In the genomic region with DNA sequence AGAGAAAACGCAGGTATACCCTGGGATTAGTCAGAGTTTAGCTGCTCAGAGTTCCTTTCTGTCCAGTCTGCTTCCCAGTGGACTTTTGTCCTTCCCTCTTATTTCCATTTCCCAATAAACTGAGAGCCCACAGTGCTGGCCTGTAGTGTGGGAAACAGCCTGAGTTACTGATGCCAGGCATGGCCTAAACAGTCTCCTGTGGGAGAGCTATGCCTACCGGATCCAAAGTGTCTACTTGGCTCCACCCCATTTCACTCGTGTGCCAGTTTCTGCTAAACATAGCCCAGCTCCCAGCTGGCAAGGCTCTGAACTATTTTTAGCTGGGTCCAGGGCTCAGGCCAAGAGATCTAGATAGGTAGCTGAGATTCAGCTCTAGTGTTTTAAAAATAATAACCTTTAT, we compare ENCODE assay signal across 10 cellular contexts. TPM values are rescaled to one million over a fixed set of nuclear protein-coding genes. Genes with fewer than 3 reads are reported as not detected.
A peak's percentile ranks its signal among the peaks of the same experiment; 100 is the strongest.
DNase-seq lines count a peak whose midpoint lies in the region; ATAC-seq, FAIRE-seq and TF ChIP-seq lines count a peak whose summit lies in the region.
"Had no signal": no experiment of that assay in that cellular context is flagged by ENCODE, and none has a peak within 500 bp of the region (broad histone marks: within the 10 kb centered on the region; RNA-seq: fewer than 3 reads in every experiment).

No MANE protein-coding gene starts in this region.

- peak in 2 of 3 experiments; percentile 17 to 23 for DNase-seq in NCI-H1417 (lab: John Stamatoyannopoulos, UW)
- DNase-seq in NCI-H1417 treated with DMSO at 0.1 percent for 48 hours (lab: John Stamatoyannopoulos, UW), result no peak
- no peak for DNase-seq in H1 (ENCODE audit: low read depth in 1 of 2, low spot score in 2 of 2)
- peak; percentile 71 for DNase-seq in lung (ENCODE audit: low spot score)
- DNase-seq in uterus, result peak; percentile 64 to 73
- DNase-seq in MV-4-11 (lab: John Stamatoyannopoulos, UW), result no peak
- DNase-seq in mesenteric fat pad (ENCODE audit: low spot score), result no peak
- DNase-seq: NCI-H2227 treated with DMSO at 0.1 percent for 48 hours had no signal

- CTCF ChIA-PET in H1 (lab: Charles Lee; ENCODE audit: partially characterized antibody), result interaction anchor here (1.4 kb wide), 1 partner anchor 142 kb away, joined by 3 read pairs; no protein-coding TSS in a partner anchor

- H3K23ac ChIP-seq in H1 (ENCODE audit: insufficient read length), result no peak overlapping the region

- H3K23me2 ChIP-seq in H1 (ENCODE audit: low read depth, low read length), result no peaks in the 10 kb centered on the region

- POLR2A ChIA-PET in H1 (lab: Charles Lee; ENCODE audit: partially characterized antibody), result interaction anchor here (1.4 kb wide), 1 partner anchor 16 kb away, joined by 5 read pairs; a partner anchor contains a TSS

- no peak overlapping the region for H3K4ac ChIP-seq in H1 (replicated peaks; ENCODE audit: insufficient read length, low read depth, low read length)

- no peak for TF ChIP-seq POLR2A in H1 (IDR thresholded peaks at IDR 0.05; ENCODE audit: control extremely low read depth in 1 of 2, low read depth in 2 of 2, low read length in 2 of 2)
- TF ChIP-seq POLR2A in uterus (IDR thresholded peaks at IDR 0.05), result no peak

- no peak overlapping the region for H3K18ac ChIP-seq in H1 (ENCODE audit: extremely low read depth, low read length)

- intact Hi-C loops in uterus (cut with DNase I; ENCODE audit: low total_unique reads), result no loop called here

- H3K9ac ChIP-seq in H1 (replicated peaks in 1 of 4; ENCODE audit: extremely low read depth in 1 of 4, low read depth in 3 of 4, low read length in 3 of 4), result no peak overlapping the region

- H2AFZ ChIP-seq in H1 (ENCODE audit: low read length), result no peak overlapping the region

- no peak for TF ChIP-seq EP300 in H1 (IDR thresholded peaks at IDR 0.05; ENCODE audit: borderline replicate concordance in 1 of 2, low read depth in 2 of 2, low read length in 2 of 2)

- H3K79me1 ChIP-seq in H1 (ENCODE audit: low read depth, low read length), result no peaks in the 10 kb centered on the region

- no peaks in the 10 kb centered on the region for H3K36me3 ChIP-seq in H1 (ENCODE audit: control insufficient read depth in 2 of 4, insufficient read depth in 4 of 4, low read length in 3 of 4)
- no peaks in the 10 kb centered on the region for H3K36me3 ChIP-seq in lung (ENCODE audit: control insufficient read depth in 2 of 2, insufficient read depth in 2 of 2, low read length in 2 of 2)
- H3K36me3 ChIP-seq in uterus, result no peaks in the 10 kb centered on the region

- H3K27ac ChIP-seq in H1 (ENCODE audit: low read depth, low read length) (no peak overlapping the region), lung (ENCODE audit: low read depth in 1 of 2, low read length in 1 of 2) (peak overlapping the region in 1 of 2 donors; percentile 84), uterus (peak overlapping the region; percentile 56 to 60)

- no peak overlapping the region for H2BK20ac ChIP-seq in H1 (ENCODE audit: low read length)

- no peak overlapping the region for H4K5ac ChIP-seq in H1 (ENCODE audit: insufficient read length, low read depth, low read length)

- H2BK5ac ChIP-seq in H1 (ENCODE audit: low read depth, low read length), result no peak overlapping the region

- no peak overlapping the region for H2BK12ac ChIP-seq in H1 (ENCODE audit: low read depth, low read length)

- H3K14ac ChIP-seq in H1 (ENCODE audit: insufficient read length), result no peak overlapping the region

- H3K4me2 ChIP-seq in H1 (ENCODE audit: insufficient read depth in 1 of 2, low read depth in 2 of 2, low read length in 2 of 2), result no peak overlapping the region

- H4K20me1 ChIP-seq in H1 (replicated peaks in 1 of 2; ENCODE audit: control insufficient read depth in 1 of 2, insufficient read depth in 2 of 2, low read length in 2 of 2), result no peaks in the 10 kb centered on the region

- H2AK5ac ChIP-seq in H1 (ENCODE audit: low read depth, low read length), result no peak overlapping the region

- H3K79me2 ChIP-seq in H1 (ENCODE audit: control insufficient read depth in 1 of 2, insufficient read depth in 2 of 2, low read length in 2 of 2), result no peaks in the 10 kb centered on the region

- TF ChIP-seq CTCF in H1 (IDR thresholded peaks at IDR 0.05; ENCODE audit: control extremely low read depth in 1 of 3, insufficient read depth in 1 of 3, low read depth in 1 of 3, low read length in 3 of 3) (no peak), lung (IDR thresholded peaks at IDR 0.05; ENCODE audit: control extremely low read depth, extremely low read depth) (no peak), uterus (IDR thresholded peaks at IDR 0.05) (no peak)

- H2BK120ac ChIP-seq in H1 (replicated peaks; ENCODE audit: low read depth, low read length), result no peak overlapping the region

- H3K9me3 ChIP-seq in H1 (ENCODE audit: insufficient read depth in 2 of 2, low read depth in 1 of 2, low read length in 1 of 2) (peaks cover 3 to 7% of the 10 kb centered on the region in 2 experiments; a peak in 3 of 4 replicates), lung (ENCODE audit: control insufficient read depth in 2 of 2, insufficient read depth in 1 of 2, low read length in 1 of 2) (peaks cover 0 to 5% of the 10 kb centered on the region in 2 donors), uterus (no peaks in the 10 kb centered on the region)

- H2BK15ac ChIP-seq in H1 (ENCODE audit: low read length), result no peak overlapping the region

- 91% methylated on average over 3 of the region's 3 CpGs; no CpG with 5 or more reads in 1 of the 2 experiments for WGBS in H1 (ENCODE audit: extremely low coverage in 1 of 2, insufficient coverage in 1 of 2, insufficient read length in 1 of 2, insufficient replicate concordance in 2 of 2, low coverage in 1 of 2, low lambda C conversion rate in 2 of 2, missing lambda C conversion rate in 1 of 2), 2 experiments
- 44 to 64% methylated on average over 3 of the region's 3 CpGs for WGBS in lung, 2 donors

- no peak overlapping the region for H4K8ac ChIP-seq in H1 (ENCODE audit: extremely low read depth, insufficient read depth, low read length)

- no peaks in the 10 kb centered on the region for H3K4me1 ChIP-seq in H1 (replicated peaks in 1 of 4; ENCODE audit: control insufficient read depth in 3 of 4, insufficient read depth in 4 of 4, low read length in 3 of 4)
- H3K4me1 ChIP-seq in lung (ENCODE audit: control insufficient read depth in 2 of 2, insufficient read depth in 2 of 2, low read length in 2 of 2), result no peaks in the 10 kb centered on the region
- no peaks in the 10 kb centered on the region for H3K4me1 ChIP-seq in uterus

- H4K91ac ChIP-seq in H1 (replicated peaks; ENCODE audit: insufficient read length, low read length), result no peak overlapping the region

- H3K56ac ChIP-seq in H1 (replicated peaks; ENCODE audit: insufficient read length, low read depth, low read length), result peak overlapping the region; percentile 12

- H3K4me3 ChIP-seq in H1 (ENCODE audit: extremely low read depth in 1 of 4, insufficient read depth in 2 of 4, low read depth in 3 of 4, low read length in 4 of 4) (no peak overlapping the region), lung (no peak overlapping the region), uterus (no peak overlapping the region)

- FAIRE-seq in H1 (lab: Jason Lieb, UNC), result no peak
- FAIRE-seq: bronchial epithelial cell had no signal

- H3K27me3 ChIP-seq in H1 (replicated peaks in 1 of 4; ENCODE audit: control insufficient read depth in 3 of 4, extremely low read depth in 1 of 4, insufficient read depth in 3 of 4, low read length in 3 of 4) (no peaks in the 10 kb centered on the region), lung (ENCODE audit: control insufficient read depth, insufficient read depth) (no peaks in the 10 kb centered on the region), uterus (no peaks in the 10 kb centered on the region)

- peak; percentile 72 for ATAC-seq in lung (ENCODE audit: insufficient read depth, low FRiP score)
- no peak for ATAC-seq in GM18520 (IDR thresholded peaks at IDR 0.05; ENCODE audit: unreplicated experiment)

- TF ChIP-seq RAD21 in H1 (IDR thresholded peaks at IDR 0.05 in 1 of 2, conservative IDR thresholded peaks at IDR 0.05 in 1 of 2; ENCODE audit: low read depth in 2 of 2, low read length in 2 of 2), result no peak

TF ChIP-seq in H1, 55 proteins besides CTCF, POLR2A, EP300 and RAD21 (continues in another document):
- TF ChIP-seq JUND (IDR thresholded peaks at IDR 0.05; ENCODE audit: low read length) (no peak), SUZ12 (IDR thresholded peaks at IDR 0.05; ENCODE audit: low read length) (no peak), NANOG (IDR thresholded peaks at IDR 0.05; ENCODE audit: insufficient read depth, low read depth, low read length, poor library complexity, severe bottlenecking) (no peak), POLR2AphosphoS5 (IDR thresholded peaks at IDR 0.05; ENCODE audit: low read depth, low read length) (no peak), CTBP2 (IDR thresholded peaks at IDR 0.05; ENCODE audit: borderline replicate concordance, insufficient read depth, insufficient read length, low read length) (no peak), TEAD4 (IDR thresholded peaks at IDR 0.05; ENCODE audit: low read depth, low read length) (no peak), CHD1 (IDR thresholded peaks at IDR 0.05; ENCODE audit: low read depth, low read length) (no peak), KDM4A (IDR thresholded peaks at IDR 0.05; ENCODE audit: low read depth, low read length, severe bottlenecking) (no peak), TAF7 (optimal IDR thresholded peaks at IDR 0.05; ENCODE audit: borderline replicate concordance, low read depth, low read length) (no peak), RNF2 (IDR thresholded peaks at IDR 0.05; ENCODE audit: borderline replicate concordance, low read depth, low read length, missing control alignments, poor library complexity, severe bottlenecking) (no peak), CEBPB (IDR thresholded peaks at IDR 0.05; ENCODE audit: low read depth, low read length) (no peak), BRCA1 (IDR thresholded peaks at IDR 0.05; ENCODE audit: low read depth, low read length) (no peak), SP1 (IDR thresholded peaks at IDR 0.05; ENCODE audit: low read depth, low read length) (no peak), TCF12 (IDR thresholded peaks at IDR 0.05; ENCODE audit: low read depth, low read length) (no peak), EZH2 (IDR thresholded peaks at IDR 0.05; ENCODE audit: low read depth, low read length, severe bottlenecking) (no peak)

RNA-seq across cellular contexts. Expression of a gene that starts 15.6 kb away (rescaled TPM):
- 158 and 165 TPM in 2 replicates for total RNA-seq in H1 (2021; fragmentation: NEBNext Ultra II Directional; extraction: Animal tissue kit (Norgen Biotek cat#: 25700))
- 15.5 and 30.7 TPM in 2 replicates for polyA plus RNA-seq in H1 (2011; rRNA removed)
- polyA plus RNA-seq in H1 (2011; cell fraction: cytosol; rRNA removed), result 39.4 TPM
- 15.2 TPM for polyA plus RNA-seq in H1 (2011; cell fraction: nucleus; rRNA removed)
- 52.1 to 65.4 TPM (median 59.4 TPM) in 4 replicates for polyA plus RNA-seq in H1 (2012, experiment 1 of 2)
- polyA plus RNA-seq in H1 (2012, experiment 2 of 2), result 6.3 TPM
- 49.2 TPM for polyA plus RNA-seq in H1 (2013, experiment 1 of 2)
- polyA plus RNA-seq in H1 (2013, experiment 2 of 2), result 45.6 TPM
- polyA minus RNA-seq in H1 (2011; rRNA and poly(A)+ RNA removed), result 56.7 and 80.9 TPM in 2 replicates
- 131 TPM for polyA minus RNA-seq in H1 (2011; cell fraction: cytosol; rRNA and poly(A)+ RNA removed)
- polyA minus RNA-seq in H1 (2011; cell fraction: nucleus; rRNA and poly(A)+ RNA removed), result 41.1 TPM
- 100 to 1,000 TPM; 276 to 309 TPM for total RNA-seq in lung
- 10 to 100 TPM; 85.7 to 86.5 TPM for polyA plus RNA-seq in lung
- total RNA-seq in uterus, result 100 to 1,000 TPM; 366 to 610 (median 470) TPM
- total RNA-seq in mesenteric fat pad, result 201 TPM

Comparison
In these comparisons a context has a peak if more than half of its experiments do, and no peak if none do; other contexts are left out.
1. DNase-seq: peak in NCI-H1417 (2 of 3), lung (single experiment) and uterus (2 of 2); none in NCI-H1417 treated with DMSO at 0.1 percent for 48 hours (single experiment), H1 (0 of 2), MV-4-11 (single experiment) and mesenteric fat pad (single experiment).